Comparison of ENCODE assay signal across 8 cellular contexts in genomic region chr12:68686262-68686594, GRCh38. TPM values are rescaled to one million over a fixed set of nuclear protein-coding genes. Genes with fewer than 3 reads are reported as not detected.
DNase-seq lines count a peak whose midpoint lies in the region; ATAC-seq, FAIRE-seq and TF ChIP-seq lines count a peak whose summit lies in the region.

No MANE protein-coding gene starts in this region.

- no peak for TF ChIP-seq CTCF in RWPE1 (conservative IDR thresholded peaks at IDR 0.05; ENCODE audit: low read depth)
- no peak for TF ChIP-seq CTCF in fibroblast of mammary gland (conservative IDR thresholded peaks at IDR 0.05; ENCODE audit: control insufficient read depth, insufficient read depth, low read depth, low read length)
- no peak for TF ChIP-seq CTCF in gastrocnemius medialis (IDR thresholded peaks at IDR 0.05 in 4 of 5, conservative IDR thresholded peaks at IDR 0.05 in 1 of 5)

- no peaks in the 10 kb centered on the region for H3K27me3 ChIP-seq in gastrocnemius medialis

- H3K27ac ChIP-seq in RWPE1 (peak overlapping the region; percentile 75), gastrocnemius medialis (peak overlapping the region; percentile 70 to 87 (median 86))

- H3K4me3 ChIP-seq in fibroblast of mammary gland (ENCODE audit: control insufficient read depth, low read depth, low read length) (peak overlapping the region; percentile 99), gastrocnemius medialis (peak overlapping the region; percentile 87 to 100 (median 96))

- FAIRE-seq in HTR-8/SVneo (lab: Jason Lieb, UNC): no peak

- CTCF ChIA-PET in RWPE1 (lab: Yijun Ruan, JAX): interaction anchor here (0.5 kb wide), 1 partner anchor 286 kb away, joined by 3 read pairs; no protein-coding TSS in a partner anchor

- DNase-seq in RWPE1 (ENCODE audit: low spot score): no peak
- no peak for DNase-seq in fibroblast of mammary gland (ENCODE audit: low read depth)
- no peak for DNase-seq in gastrocnemius medialis
- DNase-seq in HTR-8/SVneo (ENCODE audit: insufficient read length, low spot score): no peak
- no peak for DNase-seq in DMS153 (lab: John Stamatoyannopoulos, UW)

- in situ Hi-C loops in gastrocnemius medialis (cut with MboI; ENCODE audit: low sequenced_read_pairs in 4 of 4): loop anchor here in 3 of 4 donors (5.0 to 25.0 kb wide), 3 partner anchors 329 to 1424 kb away; partner anchors contain the start of gene CAND1 (in 1 of the 3)

- H3K36me3 ChIP-seq in gastrocnemius medialis: peaks cover 0 to 9% of the 10 kb centered on the region in 2 donors

- ATAC-seq in GM18907 (IDR thresholded peaks at IDR 0.05; ENCODE audit: unreplicated experiment): peak; percentile 4
- ATAC-seq in gastrocnemius medialis: no peak
- ATAC-seq in GM21447 (IDR thresholded peaks at IDR 0.05; ENCODE audit: unreplicated experiment): no peak
- ATAC-seq in HG03378 (IDR thresholded peaks at IDR 0.05; ENCODE audit: unreplicated experiment): no peak

- peaks cover 13 to 18% of the 10 kb centered on the region in 2 donors for H3K4me1 ChIP-seq in gastrocnemius medialis

- no peak for TF ChIP-seq POLR2A in gastrocnemius medialis (IDR thresholded peaks at IDR 0.05)

- intact Hi-C loops in gastrocnemius medialis (cut with DNase I; ENCODE audit: low total_unique reads): loop anchor here (1.0 to 2.0 kb wide), 4 partner anchors 61 to 354 kb away; partner anchors contain the start of genes MDM1 and SLC35E3

- POLR2A ChIA-PET in RWPE1 (lab: Yijun Ruan, JAX; ENCODE audit: low non-redundant PET): no interaction called here

- H3K9me3 ChIP-seq in gastrocnemius medialis: no peaks in the 10 kb centered on the region

RNA-seq across cellular contexts. Expression of gene NUP107, which starts 0.6 kb away (rescaled TPM):
- 10 to 100 TPM; 13.0 to 43.1 (median 25.9) TPM for total RNA-seq in gastrocnemius medialis

RNA-seq across cellular contexts. Expression of gene SLC35E3, which starts 59.7 kb away (rescaled TPM):
- 1 to 10 TPM in 3 of 4 donors, under 1 TPM in 1; 0.92 to 2.7 (median 1.6) TPM for total RNA-seq in gastrocnemius medialis
